14 cellular contexts compared by ENCODE assay signal in the genomic region with DNA sequence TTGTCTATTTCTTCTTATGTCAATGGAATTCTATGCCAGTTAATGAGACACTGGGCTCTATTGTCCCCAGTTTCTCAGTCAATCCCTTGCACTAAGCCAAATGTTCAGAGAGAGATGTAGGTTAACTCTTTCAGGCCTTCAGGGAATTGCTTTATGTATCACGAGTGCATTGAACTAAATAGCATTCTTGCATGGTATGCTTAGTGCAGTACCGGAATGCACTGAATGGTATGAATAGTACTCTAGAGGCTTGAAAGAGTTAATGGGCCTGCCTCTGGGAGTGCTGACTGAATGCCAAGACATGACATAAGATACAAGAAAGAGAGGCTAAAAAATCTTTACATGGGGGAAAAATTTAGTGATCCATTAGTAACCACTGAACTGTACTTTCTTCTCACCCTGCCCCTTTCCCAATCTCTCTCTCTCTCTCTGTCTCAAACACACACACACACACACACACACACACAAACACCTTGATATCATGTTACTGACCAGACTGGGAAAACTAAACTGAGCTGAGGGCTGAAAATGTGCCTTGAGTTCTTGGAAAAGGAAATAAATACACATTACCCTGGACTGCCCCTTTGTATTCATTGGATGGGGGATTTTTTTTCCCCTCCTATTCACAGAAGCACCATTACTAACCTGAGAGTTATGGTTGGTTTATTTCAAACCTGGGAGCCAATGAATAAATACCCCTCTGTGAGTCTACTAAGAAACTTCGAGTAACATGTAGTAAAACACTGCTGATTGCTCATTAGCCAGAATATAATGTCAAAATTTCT. TPM values are rescaled to one million over a fixed set of nuclear protein-coding genes. Genes with fewer than 3 reads are reported as not detected.
DNase-seq lines count a peak whose midpoint lies in the region; FAIRE-seq and TF ChIP-seq lines count a peak whose summit lies in the region.
"Had no signal": no experiment of that assay in that cellular context is flagged by ENCODE, and none has a peak within 500 bp of the region (broad histone marks: within the 10 kb centered on the region; RNA-seq: fewer than 3 reads in every experiment).

No MANE protein-coding gene starts in this region.

- no peak overlapping the region for H3K27ac ChIP-seq in CD4-positive, alpha-beta memory T cell (ENCODE audit: low read depth, low read length)

- POLR2A ChIA-PET in CD4-positive, alpha-beta memory T cell (lab: Charles Lee; ENCODE audit: partially characterized antibody) = no interaction called here

- intact Hi-C loops in activated T-helper 1 cell treated with anti-CD3 and anti-CD28 coated beads, Interleukin-12 subunit alpha, Interleukin-12 subunit beta, Interleukin-2, Interleukin-4 antibody, amounts not matched to agents 30 ng/mL and 10 ng/mL and 1 ng/mL, durations not matched to agents 14 hours and 24 hours and 36 hours (cut with micrococcal nuclease) = no loop called here
- intact Hi-C loops in CD4-positive, alpha-beta memory T cell (cut with micrococcal nuclease) = no loop called here

- no peaks in the 10 kb centered on the region for H3K27me3 Mint-ChIP-seq in activated T-helper 1 cell treated with anti-CD3 and anti-CD28 coated beads, Interleukin-12 subunit alpha, Interleukin-12 subunit beta, Interleukin-2, Interleukin-4 antibody, amounts not matched to agents 30 ng/mL and 10 ng/mL and 1 ng/mL, durations not matched to agents 14 hours and 24 hours and 36 hours (ENCODE audit: insufficient read depth)
- peaks cover 1 to 4% of the 10 kb centered on the region in 2 donors for H3K27me3 Mint-ChIP-seq in CD4-positive, alpha-beta memory T cell

- peaks cover 12% of the 10 kb centered on the region for H3K4me1 Mint-ChIP-seq in activated T-helper 1 cell treated with anti-CD3 and anti-CD28 coated beads, Interleukin-12 subunit alpha, Interleukin-12 subunit beta, Interleukin-2, Interleukin-4 antibody, amounts not matched to agents 30 ng/mL and 10 ng/mL and 1 ng/mL, durations not matched to agents 14 hours and 24 hours and 36 hours (ENCODE audit: low read depth)
- H3K4me1 Mint-ChIP-seq in CD4-positive, alpha-beta memory T cell = no peaks in the 10 kb centered on the region

- no peak overlapping the region for H3K4me3 ChIP-seq in fibroblast of the aortic adventitia (ENCODE audit: low read depth, low read length)
- no peak overlapping the region for H3K4me3 ChIP-seq in CD4-positive, alpha-beta memory T cell (ENCODE audit: low read length in 2 of 2)
- H3K4me3 ChIP-seq: sigmoid colon had no signal

- no peaks in the 10 kb centered on the region for H3K9me3 ChIP-seq in CD4-positive, alpha-beta memory T cell (ENCODE audit: control insufficient read depth in 1 of 2, low read length in 2 of 2)
- H3K9me3 ChIP-seq: sigmoid colon had no signal

- no peaks in the 10 kb centered on the region for H3K9me3 Mint-ChIP-seq in activated T-helper 1 cell treated with anti-CD3 and anti-CD28 coated beads, Interleukin-12 subunit alpha, Interleukin-12 subunit beta, Interleukin-2, Interleukin-4 antibody, amounts not matched to agents 30 ng/mL and 10 ng/mL and 1 ng/mL, durations not matched to agents 14 hours and 24 hours and 36 hours
- no peaks in the 10 kb centered on the region for H3K9me3 Mint-ChIP-seq in CD4-positive, alpha-beta memory T cell
- H3K9me3 Mint-ChIP-seq: activated T-cell treated with anti-CD3 and anti-CD28 coated beads, Interleukin-2, amount 50 U/mL, for 72 hours; CD8-positive, alpha-beta T cell had no signal

- no peaks in the 10 kb centered on the region for H3K27me3 ChIP-seq in CD4-positive, alpha-beta memory T cell (ENCODE audit: insufficient read depth, low read length)
- H3K27me3 ChIP-seq: sigmoid colon had no signal

- H3K36me3 Mint-ChIP-seq in activated T-helper 1 cell treated with anti-CD3 and anti-CD28 coated beads, Interleukin-12 subunit alpha, Interleukin-12 subunit beta, Interleukin-2, Interleukin-4 antibody, amounts not matched to agents 30 ng/mL and 10 ng/mL and 1 ng/mL, durations not matched to agents 14 hours and 24 hours and 36 hours (ENCODE audit: low read depth) = no peaks in the 10 kb centered on the region
- H3K36me3 Mint-ChIP-seq in CD4-positive, alpha-beta memory T cell = no peaks in the 10 kb centered on the region
- H3K36me3 Mint-ChIP-seq: CD8-positive, alpha-beta T cell had no signal

- CTCF ChIA-PET in CD4-positive, alpha-beta memory T cell (lab: Charles Lee; ENCODE audit: partially characterized antibody) = no interaction called here

- H3K4me1 ChIP-seq in CD4-positive, alpha-beta memory T cell (ENCODE audit: insufficient read depth, low read length) = no peaks in the 10 kb centered on the region

- DNase-seq in GM03348 (ENCODE audit: low spot score) (peak; percentile 8), RCC 7860 (ENCODE audit: low spot score) (peak; percentile 64), fibroblast of the aortic adventitia (ENCODE audit: low read depth) (peak; percentile 55), renal cortical epithelial cell (ENCODE audit: low read depth) (peak; percentile 89), ecto neural progenitor cell (ENCODE audit: low spot score) (no peak)
- no peak for DNase-seq in activated T-helper 1 cell treated with anti-CD3 and anti-CD28 coated beads, Interleukin-12 subunit alpha, Interleukin-12 subunit beta, Interleukin-2, Interleukin-4 antibody, amounts not matched to agents 30 ng/mL and 10 ng/mL and 1 ng/mL, durations not matched to agents 14 hours and 24 hours and 36 hours (ENCODE audit: low spot score)
- no peak for DNase-seq in CD4-positive, alpha-beta memory T cell
- DNase-seq: activated T-cell treated with anti-CD3 and anti-CD28 coated beads, Interleukin-2, amount 50 U/mL, for 72 hours; CD8-positive, alpha-beta T cell; KG1; NCI-H146; NCI-H82; sigmoid colon had no signal

- peak; percentile 85 for FAIRE-seq in RCC 7860 (lab: Jason Lieb, UNC)
- FAIRE-seq: islet of Langerhans had no signal

- H3K4me3 Mint-ChIP-seq in activated T-helper 1 cell treated with anti-CD3 and anti-CD28 coated beads, Interleukin-12 subunit alpha, Interleukin-12 subunit beta, Interleukin-2, Interleukin-4 antibody, amounts not matched to agents 30 ng/mL and 10 ng/mL and 1 ng/mL, durations not matched to agents 14 hours and 24 hours and 36 hours = no peak overlapping the region
- no peak overlapping the region for H3K4me3 Mint-ChIP-seq in CD4-positive, alpha-beta memory T cell
- H3K4me3 Mint-ChIP-seq: activated T-cell treated with anti-CD3 and anti-CD28 coated beads, Interleukin-2, amount 50 U/mL, for 72 hours; CD8-positive, alpha-beta T cell had no signal

- H3K27ac Mint-ChIP-seq in activated T-helper 1 cell treated with anti-CD3 and anti-CD28 coated beads, Interleukin-12 subunit alpha, Interleukin-12 subunit beta, Interleukin-2, Interleukin-4 antibody, amounts not matched to agents 30 ng/mL and 10 ng/mL and 1 ng/mL, durations not matched to agents 14 hours and 24 hours and 36 hours = no peak overlapping the region
- H3K27ac Mint-ChIP-seq in CD4-positive, alpha-beta memory T cell = no peak overlapping the region
- H3K27ac Mint-ChIP-seq: activated T-cell treated with anti-CD3 and anti-CD28 coated beads, Interleukin-2, amount 50 U/mL, for 72 hours; CD8-positive, alpha-beta T cell had no signal

- TF ChIP-seq CTCF in fibroblast of the aortic adventitia (IDR thresholded peaks at IDR 0.05; ENCODE audit: insufficient read depth, low read length) = no peak

- no peaks in the 10 kb centered on the region for H3K36me3 ChIP-seq in CD4-positive, alpha-beta memory T cell (ENCODE audit: insufficient read depth, low read length)
- H3K36me3 ChIP-seq: sigmoid colon had no signal

RNA-seq across cellular contexts. Expression of a gene that starts 35.4 kb away (rescaled TPM):
- 0.36 and 0.49 TPM in 2 replicates for total RNA-seq in fibroblast of the aortic adventitia (ENCODE audit: low replicate concordance)
- 0.15 TPM in 1 of 2 replicates, not detected in the other for total RNA-seq in renal cortical epithelial cell
- total RNA-seq in activated T-helper 1 cell treated with anti-CD3 and anti-CD28 coated beads, Interleukin-12 subunit alpha, Interleukin-12 subunit beta, Interleukin-2, Interleukin-4 antibody, amounts not matched to agents 30 ng/mL and 10 ng/mL and 1 ng/mL, durations not matched to agents 14 hours and 24 hours and 36 hours = not detected in 2 replicates
- total RNA-seq in CD4-positive, alpha-beta memory T cell = not detected
- not detected for polyA plus RNA-seq in CD4-positive, alpha-beta memory T cell
- total RNA-seq: CD8-positive, alpha-beta T cell had no signal

Comparison
In these comparisons a context has a peak if more than half of its experiments do, and no peak if none do; other contexts are left out.
1. DNase-seq: peak in GM03348 (single experiment), RCC 7860 (single experiment), fibroblast of the aortic adventitia (single experiment) and renal cortical epithelial cell (single experiment); none in activated T-helper 1 cell treated with anti-CD3 and anti-CD28 coated beads, Interleukin-12 subunit alpha, Interleukin-12 subunit beta, Interleukin-2, Interleukin-4 antibody, amounts not matched to agents 30 ng/mL and 10 ng/mL and 1 ng/mL, durations not matched to agents 14 hours and 24 hours and 36 hours (single experiment), CD4-positive, alpha-beta memory T cell (0 of 5) and ecto neural progenitor cell (single experiment).